ENCODE assay signal across 25 cellular contexts in the genomic region with DNA sequence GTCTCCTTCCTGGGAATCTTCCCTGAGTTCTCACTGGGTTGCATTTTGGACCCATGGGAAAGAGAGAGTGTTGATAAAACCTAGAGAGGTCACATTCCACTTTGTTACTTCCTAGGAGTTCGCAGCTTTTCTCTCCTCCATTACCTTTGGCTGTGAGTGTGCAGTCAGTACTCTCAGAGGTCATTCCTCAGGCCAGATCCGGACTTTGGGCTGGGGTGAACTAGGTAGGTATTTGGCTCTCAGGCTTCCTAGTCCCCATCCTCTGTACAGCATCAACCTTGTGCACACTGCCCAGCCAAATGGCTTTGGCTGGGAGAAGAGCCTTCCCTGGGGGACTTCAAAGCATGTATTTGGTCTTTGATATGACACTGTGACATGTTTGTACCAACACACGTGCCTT.
DNase-seq lines count a peak whose midpoint lies in the region; ATAC-seq, FAIRE-seq and TF ChIP-seq lines count a peak whose summit lies in the region.
"Had no signal": no experiment of that assay in that cellular context is flagged by ENCODE, and none has a peak within 500 bp of the region (broad histone marks: within the 10 kb centered on the region; RNA-seq: fewer than 3 reads in every experiment).

No MANE protein-coding gene starts in this region.

- H3K36me3 Mint-ChIP-seq in endodermal cell (ENCODE audit: low read depth), result no peaks in the 10 kb centered on the region
- H3K36me3 Mint-ChIP-seq: CD4-positive, alpha-beta memory T cell; CD4-positive, CD25-positive, alpha-beta regulatory T cell; CD8-positive, alpha-beta memory T cell had no signal

- no peaks in the 10 kb centered on the region for H3K4me1 Mint-ChIP-seq in endodermal cell
- H3K4me1 Mint-ChIP-seq: CD4-positive, alpha-beta memory T cell; CD4-positive, CD25-positive, alpha-beta regulatory T cell; CD8-positive, alpha-beta memory T cell had no signal

- H3K27me3 Mint-ChIP-seq in endodermal cell (ENCODE audit: insufficient read depth), result peaks cover 4% of the 10 kb centered on the region

- H3K4me2 ChIP-seq in HepG2 (ENCODE audit: low read depth, low read length), result 0 out of 2 replicates have a peak overlapping the region, but pooled peaks have one; percentile 13
- H3K4me2 ChIP-seq: BLaER1 had no signal

- no peak overlapping the region for H3K4me3 Mint-ChIP-seq in endodermal cell
- H3K4me3 Mint-ChIP-seq: CD14-positive monocyte; CD4-positive, alpha-beta memory T cell; CD4-positive, CD25-positive, alpha-beta regulatory T cell; CD8-positive, alpha-beta memory T cell had no signal

- BruUV-seq in HepG2 (replicated peaks; lab: Mats Ljungman, UMichigan), result no TSS peak

- H3K9me3 Mint-ChIP-seq in endodermal cell, result peaks cover 3% of the 10 kb centered on the region

- CTCF ChIA-PET in HepG2 (lab: Yijun Ruan, JAX; ENCODE audit: low intra/inter-chr PET ratio, low total read pairs), result no interaction called here

- H3K27ac ChIP-seq in HepG2 (ENCODE audit: extremely low read length, insufficient read depth, low read length), result peak overlapping the region; percentile 9
- H3K27ac ChIP-seq in right lobe of liver, result no peak overlapping the region
- no peak overlapping the region for H3K27ac ChIP-seq in endodermal cell (ENCODE audit: low read depth, low read length)
- H3K27ac ChIP-seq in small intestine (ENCODE audit: low read depth in 1 of 2, low read length in 1 of 2), result no peak overlapping the region
- H3K27ac ChIP-seq: BLaER1 had no signal

- no peak overlapping the region for H3K27ac Mint-ChIP-seq in endodermal cell
- H3K27ac Mint-ChIP-seq: CD14-positive monocyte; CD4-positive, alpha-beta memory T cell; CD4-positive, CD25-positive, alpha-beta regulatory T cell had no signal

- H3K9me3 ChIP-seq in HepG2 (ENCODE audit: low read length), result no peaks in the 10 kb centered on the region
- no peaks in the 10 kb centered on the region for H3K9me3 ChIP-seq in right lobe of liver
- no peaks in the 10 kb centered on the region for H3K9me3 ChIP-seq in endodermal cell (ENCODE audit: control insufficient read depth, low read length)
- no peaks in the 10 kb centered on the region for H3K9me3 ChIP-seq in small intestine (ENCODE audit: control insufficient read depth, low read depth)
- H3K9me3 ChIP-seq: BE2C, BLaER1 had no signal

- TF ChIP-seq POLR2A in HepG2 (IDR thresholded peaks at IDR 0.05; ENCODE audit: insufficient read depth in 1 of 2, low read depth in 2 of 2, low read length in 2 of 2), result no peak
- no peak for TF ChIP-seq POLR2A in right lobe of liver (IDR thresholded peaks at IDR 0.05)

- in situ Hi-C loops in HepG2 (cut with HindIII; ENCODE audit: extremely low pct_ligation_motif_present, low pct_unique_long_range_greater_than_20kb), result no loop called here

- TF ChIP-seq CTCF in HepG2 (CRISPR knock-in tag; IDR thresholded peaks at IDR 0.05) (no peak), right lobe of liver (IDR thresholded peaks at IDR 0.05) (no peak), endodermal cell (conservative IDR thresholded peaks at IDR 0.05) (no peak)

- H3K27me3 ChIP-seq in HepG2 (ENCODE audit: control insufficient read depth in 1 of 2, insufficient read depth in 2 of 2, low read length in 2 of 2) (no peaks in the 10 kb centered on the region), right lobe of liver (no peaks in the 10 kb centered on the region), endodermal cell (ENCODE audit: control insufficient read depth, insufficient read depth, low read length, poor library complexity, severe bottlenecking) (no peaks in the 10 kb centered on the region), small intestine (ENCODE audit: control insufficient read depth in 2 of 2, insufficient read depth in 2 of 2, low read length in 2 of 2) (no peaks in the 10 kb centered on the region)
- H3K27me3 ChIP-seq: BE2C, BLaER1 had no signal

- no peak for TF ChIP-seq EP300 in HepG2 (IDR thresholded peaks at IDR 0.05; ENCODE audit: low read depth in 2 of 2, low read length in 2 of 2)
- no peak for TF ChIP-seq EP300 in HepG2 (CRISPR knock-in tag; IDR thresholded peaks at IDR 0.05; ENCODE audit: borderline replicate concordance)

- peak; percentile 12 for DNase-seq in HepG2 (ENCODE audit: low spot score)
- no peak for DNase-seq in right lobe of liver
- peak; percentile 16 for DNase-seq in endodermal cell
- peak; percentile 9 for DNase-seq in small intestine
- DNase-seq in SK-N-DZ (ENCODE audit: low spot score), result no peak
- DNase-seq in SKM-1 treated with dmso at 0.1 percent for 144 hours (lab: John Stamatoyannopoulos, UW; ENCODE audit: unreplicated experiment), result no peak
- DNase-seq: 8988T; ACHN; BE2C; C1 segment of cervical spinal cord; CD4-positive, alpha-beta memory T cell; CD4-positive, CD25-positive, alpha-beta regulatory T cell; CD8-positive, alpha-beta memory T cell; COR-L47; DMS 273 treated with DMSO at 0.1 percent for 48 hours; DMS79; DND-41; EL; GDM1 had no signal

- no peak overlapping the region for H3K9ac ChIP-seq in HepG2 (ENCODE audit: insufficient read depth, low read depth, low read length)
- H3K9ac ChIP-seq in endodermal cell (ENCODE audit: extremely low read depth, low read length, poor library complexity, severe bottlenecking), result no peak overlapping the region
- H3K9ac ChIP-seq: BLaER1 had no signal

- no peak overlapping the region for H2AFZ ChIP-seq in HepG2 (ENCODE audit: low read length)

- peak; percentile 62 for ATAC-seq in HepG2
- ATAC-seq in right lobe of liver, result no peak
- ATAC-seq: GM12878 had no signal

- H3K4me3 ChIP-seq in HepG2 (replicated peaks in 1 of 3; ENCODE audit: insufficient read depth in 1 of 3, low read depth in 2 of 3, low read length in 3 of 3) (no peak overlapping the region), right lobe of liver (no peak overlapping the region), endodermal cell (ENCODE audit: low read length) (no peak overlapping the region), small intestine (ENCODE audit: low read depth in 1 of 2, low read length in 2 of 2) (no peak overlapping the region)
- H3K4me3 ChIP-seq: BLaER1, GM12878 had no signal

- FAIRE-seq in HepG2 (lab: Jason Lieb, UNC) (peak; percentile 67), small intestine (lab: Jason Lieb, UNC) (no peak)
- FAIRE-seq: A204.1, GM12878, GM12892, GM18507 had no signal

- H3K79me2 ChIP-seq in HepG2 (ENCODE audit: insufficient read depth, low read length), result no peaks in the 10 kb centered on the region

- POLR2A ChIA-PET in HepG2 (lab: Yijun Ruan, JAX), result no interaction called here

- H3K36me3 ChIP-seq in HepG2 (replicated peaks in 1 of 2; ENCODE audit: control insufficient read depth in 1 of 2, insufficient read depth in 2 of 2, low read length in 2 of 2) (no peaks in the 10 kb centered on the region), right lobe of liver (no peaks in the 10 kb centered on the region), endodermal cell (ENCODE audit: control insufficient read depth, insufficient read depth, low read length) (no peaks in the 10 kb centered on the region), small intestine (ENCODE audit: control insufficient read depth in 2 of 2, insufficient read depth in 2 of 2, low read length in 2 of 2) (no peaks in the 10 kb centered on the region)
- H3K36me3 ChIP-seq: BE2C, BLaER1 had no signal

- H4K20me1 ChIP-seq in HepG2 (ENCODE audit: insufficient read depth, low read length), result no peaks in the 10 kb centered on the region
- H4K20me1 ChIP-seq: BLaER1 had no signal

- TF ChIP-seq RAD21 in HepG2 (CRISPR knock-in tag; IDR thresholded peaks at IDR 0.05), result no peak

- intact Hi-C loops in HepG2 (cut with micrococcal nuclease; ENCODE audit: unreplicated experiment), result no loop called here
- intact Hi-C loops in right lobe of liver (cut with DNase I), result no loop called here

- 60% methylated on average over 3 of the region's 3 CpGs for whole genome bisulfite sequencing in HepG2 (ENCODE audit: low lambda C conversion rate)
- WGBS in right lobe of liver (ENCODE audit: insufficient coverage, low coverage, low lambda C conversion rate, missing lambda C conversion rate), result 81% methylated on average over 3 of the region's 3 CpGs
- 94% methylated on average over 2 of the region's 3 CpGs; no CpG with 5 or more reads in 1 of the 2 experiments for WGBS in endodermal cell (ENCODE audit: insufficient coverage in 1 of 2, insufficient read length in 1 of 2), 2 experiments
- WGBS in small intestine, 3 donors, result 22 to 60% (median 26%) methylated on average over 3 of the region's 3 CpGs

- H3K4me1 ChIP-seq in HepG2 (ENCODE audit: insufficient read depth, low read length) (peaks cover 21% of the 10 kb centered on the region), right lobe of liver (no peaks in the 10 kb centered on the region), endodermal cell (ENCODE audit: control insufficient read depth, insufficient read depth, low read length) (no peaks in the 10 kb centered on the region), small intestine (ENCODE audit: control insufficient read depth in 2 of 2, insufficient read depth in 1 of 2, low read depth in 1 of 2, low read length in 1 of 2) (no peaks in the 10 kb centered on the region)
- H3K4me1 ChIP-seq: BE2C had no signal

TF ChIP-seq in HepG2, 621 proteins besides CTCF, POLR2A, EP300 and RAD21 (continues in another document):
- TF ChIP-seq AHR (CRISPR knock-in tag; IDR thresholded peaks at IDR 0.05) (no peak), RARA (CRISPR knock-in tag; IDR thresholded peaks at IDR 0.05) (peak; percentile 32; the same call in 1 of the 2 replicates), SPEN (CRISPR knock-in tag; IDR thresholded peaks at IDR 0.05; ENCODE audit: low read depth) (no peak), ZMYM4 (CRISPR knock-in tag; IDR thresholded peaks at IDR 0.05) (0 out of 2 replicates have a peak, but pooled peaks have one; percentile 30), ZNF672 (CRISPR knock-in tag; IDR thresholded peaks at IDR 0.05) (no peak)
- TF ChIP-seq, protein P1, sequence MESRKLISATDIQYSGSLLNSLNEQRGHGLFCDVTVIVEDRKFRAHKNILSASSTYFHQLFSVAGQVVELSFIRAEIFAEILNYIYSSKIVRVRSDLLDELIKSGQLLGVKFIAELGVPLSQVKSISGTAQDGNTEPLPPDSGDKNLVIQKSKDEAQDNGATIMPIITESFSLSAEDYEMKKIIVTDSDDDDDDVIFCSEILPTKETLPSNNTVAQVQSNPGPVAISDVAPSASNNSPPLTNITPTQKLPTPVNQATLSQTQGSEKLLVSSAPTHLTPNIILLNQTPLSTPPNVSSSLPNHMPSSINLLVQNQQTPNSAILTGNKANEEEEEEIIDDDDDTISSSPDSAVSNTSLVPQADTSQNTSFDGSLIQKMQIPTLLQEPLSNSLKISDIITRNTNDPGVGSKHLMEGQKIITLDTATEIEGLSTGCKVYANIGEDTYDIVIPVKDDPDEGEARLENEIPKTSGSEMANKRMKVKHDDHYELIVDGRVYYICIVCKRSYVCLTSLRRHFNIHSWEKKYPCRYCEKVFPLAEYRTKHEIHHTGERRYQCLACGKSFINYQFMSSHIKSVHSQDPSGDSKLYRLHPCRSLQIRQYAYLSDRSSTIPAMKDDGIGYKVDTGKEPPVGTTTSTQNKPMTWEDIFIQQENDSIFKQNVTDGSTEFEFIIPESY (CRISPR knock-in tag; IDR thresholded peaks at IDR 0.05), result no peak

Comparison
In these comparisons a context has a peak if more than half of its experiments do, and no peak if none do; other contexts are left out.
1. DNase-seq: peak in HepG2 (single experiment), endodermal cell (single experiment) and small intestine (single experiment); none in right lobe of liver (0 of 3), SK-N-DZ (single experiment) and SKM-1 treated with dmso at 0.1 percent for 144 hours (single experiment).